17 cellular contexts compared by ENCODE assay signal in genomic region chr1:145857170-145857569, GRCh38. TPM values are rescaled to one million over a fixed set of nuclear protein-coding genes. Genes with fewer than 3 reads are reported as not detected.
DNase-seq lines count a peak whose midpoint lies in the region; ATAC-seq and TF ChIP-seq lines count a peak whose summit lies in the region.
"Had no signal": no experiment of that assay in that cellular context is flagged by ENCODE, and none has a peak within 500 bp of the region (broad histone marks: within the 10 kb centered on the region; RNA-seq: fewer than 3 reads in every experiment).

No MANE protein-coding gene starts in this region.

- H2AFZ ChIP-seq in HCT116 (ENCODE audit: low read depth, low read length, poor library complexity, severe bottlenecking): no peak overlapping the region

- H3K79me2 ChIP-seq in HCT116 (ENCODE audit: insufficient read depth, low read length): peaks cover 5% of the 10 kb centered on the region; the same call in 1 of the 2 replicates

- no peaks in the 10 kb centered on the region for H3K27me3 ChIP-seq in CD4-positive, alpha-beta T cell (ENCODE audit: control insufficient read depth, insufficient read depth, low read length)
- H3K27me3 ChIP-seq in HCT116 (ENCODE audit: insufficient read depth, low read length): no peaks in the 10 kb centered on the region
- H3K27me3 ChIP-seq in ectodermal cell (ENCODE audit: control insufficient read depth, insufficient read depth, low read length, poor library complexity, severe bottlenecking): no peaks in the 10 kb centered on the region
- no peaks in the 10 kb centered on the region for H3K27me3 ChIP-seq in psoas muscle (ENCODE audit: insufficient read depth in 3 of 3, low read length in 2 of 3)
- no peaks in the 10 kb centered on the region for H3K27me3 ChIP-seq in left lung
- H3K27me3 ChIP-seq: heart right ventricle had no signal

- intact Hi-C loops in CD4-positive, alpha-beta T cell (cut with DNase I, micrococcal nuclease): loop anchor here in 1 of 2 experiments (5.0 kb wide), 1 partner anchor 60 kb away; the partner anchor contains the start of gene PEX11B
- intact Hi-C loops in HCT116 (cut with micrococcal nuclease): no loop called here
- intact Hi-C loops in psoas muscle (cut with DNase I): loop anchor here in 1 of 2 donors (5.0 kb wide), 1 partner anchor 105 kb away; the partner anchor contains the start of genes ANKRD34A and POLR3GL
- intact Hi-C loops in left lung (cut with DNase I): no loop called here

- H3K9ac ChIP-seq in HCT116 (ENCODE audit: low read length): no peak overlapping the region

- no peak overlapping the region for H3K27ac ChIP-seq in CD4-positive, alpha-beta T cell (ENCODE audit: low read depth, low read length)
- no peak overlapping the region for H3K27ac ChIP-seq in HCT116 (ENCODE audit: low read depth, low read length)
- H3K27ac ChIP-seq in ectodermal cell (ENCODE audit: insufficient read depth, low read depth, low read length, poor library complexity, severe bottlenecking): no peak overlapping the region
- H3K27ac ChIP-seq in psoas muscle: no peak overlapping the region
- H3K27ac ChIP-seq in left lung: no peak overlapping the region
- H3K27ac ChIP-seq: prostate gland had no signal

- WGBS in ectodermal cell, 2 experiments: 79 to 100% methylated on average over 3 to 4 of the region's 4 CpGs
- WGBS in psoas muscle, 3 donors: 76 to 78% (median 77%) methylated on average over 3 to 4 of the region's 4 CpGs

- no peak for DNase-seq in CD4-positive, alpha-beta T cell
- DNase-seq in HCT116 (ENCODE audit: low read depth, low spot score) (no peak), psoas muscle (no peak), left lung (no peak)
- no peak for DNase-seq in activated CD4-positive, alpha-beta T cell treated with anti-CD3 and anti-CD28 coated beads, Interleukin-2, amount 50 U/mL, for 4 hours
- DNase-seq: amygdala; cerebellar nuclear complex; DMS79; heart right ventricle; islet precursor cell; NCI-H187 treated with DMSO at 0.1 percent for 48 hours; stimulated activated CD4-positive, alpha-beta T cell treated with anti-CD3 and anti-CD28 coated beads, Interleukin-4, amount 100 ng/mL, for 4 hours had no signal

- H3K4me1 ChIP-seq in HCT116 (ENCODE audit: control insufficient read depth in 1 of 2, insufficient read depth in 2 of 2, low read length in 2 of 2) (peaks cover 11 to 15% of the 10 kb centered on the region in 2 experiments; a peak in 3 of 4 replicates), ectodermal cell (ENCODE audit: control insufficient read depth, insufficient read depth, low read length) (no peaks in the 10 kb centered on the region), psoas muscle (peaks cover 5% of the 10 kb centered on the region), left lung (peaks cover 3 to 21% of the 10 kb centered on the region in 2 donors)

- H3K9me3 Mint-ChIP-seq in CD4-positive, alpha-beta T cell: no peaks in the 10 kb centered on the region

- H3K4me3 Mint-ChIP-seq in CD4-positive, alpha-beta T cell: peak overlapping the region; percentile 77

- no peak for TF ChIP-seq CTCF in CD4-positive, alpha-beta T cell (IDR thresholded peaks at IDR 0.05)
- TF ChIP-seq CTCF in HCT116 (IDR thresholded peaks at IDR 0.05 in 2 of 3, conservative IDR thresholded peaks at IDR 0.05 in 1 of 3; ENCODE audit: borderline replicate concordance in 1 of 3, insufficient read depth in 1 of 3, low read depth in 2 of 3, low read length in 2 of 3): no peak
- TF ChIP-seq CTCF in psoas muscle (IDR thresholded peaks at IDR 0.05): no peak
- TF ChIP-seq CTCF in left lung (IDR thresholded peaks at IDR 0.05): no peak

- H3K9me2 ChIP-seq in HCT116 (ENCODE audit: insufficient read depth): no peaks in the 10 kb centered on the region

- BruUV-seq in HCT116 (replicated peaks; lab: Mats Ljungman, UMichigan): no TSS peak

- peaks cover 50% of the 10 kb centered on the region for H3K36me3 Mint-ChIP-seq in CD4-positive, alpha-beta T cell (ENCODE audit: low read depth)

- peak overlapping the region; percentile 97; the same call in 1 of the 2 replicates for H3K4me2 ChIP-seq in HCT116 (ENCODE audit: low read length)

- POLR2A ChIA-PET in CD4-positive, alpha-beta T cell (lab: Charles Lee): interaction anchor here (2.9 to 4.8 kb wide), 8 partner anchors 11 to 180 kb away, joined by 24 to 120 read pairs (median 42); partner anchors contain the start of genes ANKRD34A, ANKRD35, NUDT17 and PEX11B
- POLR2A ChIA-PET in HCT116 (lab: Charles Lee): interaction anchor here (1.6 kb wide), 1 partner anchor 31 kb away, joined by 4 read pairs; no protein-coding TSS in a partner anchor

- ATAC-seq in CD4-positive, alpha-beta T cell (ENCODE audit: poor library complexity): no peak
- no peak for ATAC-seq in HCT116
- ATAC-seq in psoas muscle: no peak
- ATAC-seq in left lung: no peak
- ATAC-seq in GM21360 (IDR thresholded peaks at IDR 0.05; ENCODE audit: unreplicated experiment): no peak
- ATAC-seq: heart right ventricle had no signal

- TF ChIP-seq POLR2A in HCT116 (IDR thresholded peaks at IDR 0.05; ENCODE audit: borderline replicate concordance, extremely low read depth, insufficient read depth, insufficient read length): no peak

- peak overlapping the region; percentile 1 for H3K27ac Mint-ChIP-seq in CD4-positive, alpha-beta T cell

- H3K27me3 Mint-ChIP-seq in CD4-positive, alpha-beta T cell: no peaks in the 10 kb centered on the region

- no peaks in the 10 kb centered on the region for H4K20me1 ChIP-seq in HCT116 (ENCODE audit: insufficient read depth)

- no peaks in the 10 kb centered on the region for H3K9me3 ChIP-seq in CD4-positive, alpha-beta T cell (ENCODE audit: control insufficient read depth, low read length)
- H3K9me3 ChIP-seq in HCT116 (ENCODE audit: control insufficient read depth in 1 of 2, insufficient read depth in 1 of 2, low read depth in 1 of 2, low read length in 2 of 2): no peaks in the 10 kb centered on the region
- no peaks in the 10 kb centered on the region for H3K9me3 ChIP-seq in ectodermal cell (ENCODE audit: control insufficient read depth, low read length)
- H3K9me3 ChIP-seq in psoas muscle: no peaks in the 10 kb centered on the region
- no peaks in the 10 kb centered on the region for H3K9me3 ChIP-seq in left lung
- H3K9me3 ChIP-seq: heart right ventricle, prostate gland had no signal

- no peak for TF ChIP-seq RAD21 in HCT116 (IDR thresholded peaks at IDR 0.05; ENCODE audit: low read depth)

- peaks cover 20% of the 10 kb centered on the region for H3K4me1 Mint-ChIP-seq in CD4-positive, alpha-beta T cell (ENCODE audit: low read depth)

- CTCF ChIA-PET in CD4-positive, alpha-beta T cell (lab: Charles Lee): interaction anchor here (4.2 kb wide), 1 partner anchor 12 kb away, joined by 71 read pairs; the partner anchor contains the start of gene NUDT17
- CTCF ChIA-PET in HCT116 (lab: Charles Lee): interaction anchor here (4.2 to 6.6 kb wide), 2 partner anchors 11 to 34 kb away, joined by 36 to 87 read pairs; partner anchors contain the start of gene NUDT17

- H3K36me3 ChIP-seq in HCT116 (ENCODE audit: control insufficient read depth in 1 of 2, insufficient read depth in 2 of 2, low read length in 2 of 2) (peaks cover 0 to 29% of the 10 kb centered on the region in 2 experiments), ectodermal cell (ENCODE audit: control insufficient read depth, insufficient read depth, low read length) (peaks cover 40% of the 10 kb centered on the region), psoas muscle (ENCODE audit: insufficient read depth in 1 of 2, low read depth in 1 of 2) (peaks cover 5 to 50% of the 10 kb centered on the region in 2 donors), left lung (peaks cover 0 to 48% of the 10 kb centered on the region in 2 donors)

- RAD21 ChIA-PET in HCT116 (lab: Charles Lee; ENCODE audit: low non-redundant PET in 1 of 2, low total read pairs in 2 of 2, uncharacterized antibody in 2 of 2, unreplicated experiment in 2 of 2): no interaction called here

- no peak overlapping the region for H3K4me3 ChIP-seq in HCT116 (replicated peaks in 1 of 2; ENCODE audit: low read depth in 1 of 2, low read length in 2 of 2)
- peak overlapping the region; percentile 90 for H3K4me3 ChIP-seq in ectodermal cell (ENCODE audit: insufficient read depth, low read depth, low read length)
- H3K4me3 ChIP-seq in psoas muscle: peak overlapping the region; percentile 81
- no peak overlapping the region for H3K4me3 ChIP-seq in left lung
- H3K4me3 ChIP-seq: lung had no signal

RNA-seq across cellular contexts. Expression of gene PIAS3, which starts 1.7 kb away (rescaled TPM):
- total RNA-seq in CD4-positive, alpha-beta T cell: 10 to 100 TPM; 18.7 to 19.7 TPM
- total RNA-seq in HCT116 (2021; ENCODE audit: unreplicated experiment) (31.2 TPM), psoas muscle (10 to 100 TPM in 3 of 4 donors, 1 to 10 TPM in 1; 9.7 to 18.2 (median 15.3) TPM), left lung (10 to 100 TPM; 35.8 to 42.6 TPM)
- 28.3 and 37.6 TPM in 2 replicates for polyA plus RNA-seq in HCT116 (2012)
- polyA plus RNA-seq in ectodermal cell (2013, experiment 1 of 4): 66.7 TPM
- polyA plus RNA-seq in ectodermal cell (2013, experiment 2 of 4): 65.8 TPM
- 57.5 TPM for polyA plus RNA-seq in ectodermal cell (2013, experiment 3 of 4)
- 64.4 TPM for polyA plus RNA-seq in ectodermal cell (2013, experiment 4 of 4)
- polyA plus RNA-seq in psoas muscle: 10 to 100 TPM; 14.4 to 26.2 (median 19.1) TPM

RNA-seq across cellular contexts. Expression of gene NUDT17, which starts 11.7 kb away (rescaled TPM):
- 1 to 10 TPM; 1.6 to 2.8 TPM for total RNA-seq in CD4-positive, alpha-beta T cell
- total RNA-seq in HCT116 (2021; ENCODE audit: unreplicated experiment) (1.8 TPM), psoas muscle (1 to 10 TPM; 1.4 to 2.9 (median 1.7) TPM), left lung (1 to 10 TPM; 2.7 to 4.5 TPM)
- polyA plus RNA-seq in HCT116 (2012): 1.3 and 1.7 TPM in 2 replicates
- 4.8 TPM for polyA plus RNA-seq in ectodermal cell (2013, experiment 1 of 4)
- polyA plus RNA-seq in ectodermal cell (2013, experiment 2 of 4): 6.3 TPM
- 4.4 TPM for polyA plus RNA-seq in ectodermal cell (2013, experiment 3 of 4)
- polyA plus RNA-seq in ectodermal cell (2013, experiment 4 of 4): 6.2 TPM
- polyA plus RNA-seq in psoas muscle: 1 to 10 TPM; 1.6 to 2.7 (median 1.9) TPM

RNA-seq across cellular contexts. Expression of gene ANKRD35, which starts 28.5 kb away (rescaled TPM):
- total RNA-seq in CD4-positive, alpha-beta T cell: under 1 TPM in 1 of 2 experiments, not detected in 1; 0.11 TPM
- total RNA-seq in HCT116 (2021; ENCODE audit: unreplicated experiment) (not detected), psoas muscle (1 to 10 TPM; 2.6 to 6.0 (median 4.6) TPM), left lung (1 to 10 TPM; 1.4 to 3.4 TPM)
- polyA plus RNA-seq in HCT116 (2012): 0.03 TPM in 1 of 2 replicates, not detected in the other
- 3.4 TPM for polyA plus RNA-seq in ectodermal cell (2013, experiment 1 of 4)
- polyA plus RNA-seq in ectodermal cell (2013, experiment 2 of 4): 2.5 TPM
- 1.9 TPM for polyA plus RNA-seq in ectodermal cell (2013, experiment 3 of 4)
- polyA plus RNA-seq in ectodermal cell (2013, experiment 4 of 4): 1.8 TPM
- 10 to 100 TPM in 1 of 3 donors, 1 to 10 TPM in 2; 3.1 to 16.5 (median 7.8) TPM for polyA plus RNA-seq in psoas muscle
- total RNA-seq: NCI-H460 had no signal

RNA-seq across cellular contexts. Expression of gene POLR3C, which starts 33.2 kb away (rescaled TPM):
- total RNA-seq in CD4-positive, alpha-beta T cell: 10 to 100 TPM; 18.6 to 19.9 TPM
- total RNA-seq in HCT116 (2021; ENCODE audit: unreplicated experiment): 25.4 TPM
- polyA plus RNA-seq in HCT116 (2012): 32.8 and 33.0 TPM in 2 replicates
- polyA plus RNA-seq in ectodermal cell (2013, experiment 1 of 4): 33.5 TPM
- 36.3 TPM for polyA plus RNA-seq in ectodermal cell (2013, experiment 2 of 4)
- 28.3 TPM for polyA plus RNA-seq in ectodermal cell (2013, experiment 3 of 4)
- 32.2 TPM for polyA plus RNA-seq in ectodermal cell (2013, experiment 4 of 4)
- total RNA-seq in psoas muscle: 10 to 100 TPM; 13.2 to 21.8 (median 18.9) TPM
- polyA plus RNA-seq in psoas muscle: 10 to 100 TPM in 1 of 3 donors, 1 to 10 TPM in 2; 8.6 to 16.8 (median 9.9) TPM
- total RNA-seq in left lung: 10 to 100 TPM; 20.1 to 27.4 TPM

RNA-seq across cellular contexts. Expression of gene RNF115, which starts 33.3 kb away (rescaled TPM):
- total RNA-seq in CD4-positive, alpha-beta T cell: 10 to 100 TPM; 11.4 to 11.9 TPM
- total RNA-seq in HCT116 (2021; ENCODE audit: unreplicated experiment) (9.5 TPM), psoas muscle (10 to 100 TPM; 44.5 to 81.6 (median 62.8) TPM), left lung (10 to 100 TPM; 11.8 to 14.7 TPM)
- 4.0 and 5.7 TPM in 2 replicates for polyA plus RNA-seq in HCT116 (2012)
- 11.8 TPM for polyA plus RNA-seq in ectodermal cell (2013, experiment 1 of 4)
- polyA plus RNA-seq in ectodermal cell (2013, experiment 2 of 4): 14.1 TPM
- 7.8 TPM for polyA plus RNA-seq in ectodermal cell (2013, experiment 3 of 4)
- polyA plus RNA-seq in ectodermal cell (2013, experiment 4 of 4): 8.7 TPM
- polyA plus RNA-seq in psoas muscle: 10 to 100 TPM in 2 of 3 donors, 1 to 10 TPM in 1; 3.2 to 52.6 (median 24.9) TPM

Comparison
In these comparisons a context has a peak if more than half of its experiments do, and no peak if none do; other contexts are left out.
1. H3K4me3 ChIP-seq: peak in ectodermal cell (single experiment) and psoas muscle (single experiment); none in HCT116 (0 of 2) and left lung (0 of 2).